In the genomic region with DNA sequence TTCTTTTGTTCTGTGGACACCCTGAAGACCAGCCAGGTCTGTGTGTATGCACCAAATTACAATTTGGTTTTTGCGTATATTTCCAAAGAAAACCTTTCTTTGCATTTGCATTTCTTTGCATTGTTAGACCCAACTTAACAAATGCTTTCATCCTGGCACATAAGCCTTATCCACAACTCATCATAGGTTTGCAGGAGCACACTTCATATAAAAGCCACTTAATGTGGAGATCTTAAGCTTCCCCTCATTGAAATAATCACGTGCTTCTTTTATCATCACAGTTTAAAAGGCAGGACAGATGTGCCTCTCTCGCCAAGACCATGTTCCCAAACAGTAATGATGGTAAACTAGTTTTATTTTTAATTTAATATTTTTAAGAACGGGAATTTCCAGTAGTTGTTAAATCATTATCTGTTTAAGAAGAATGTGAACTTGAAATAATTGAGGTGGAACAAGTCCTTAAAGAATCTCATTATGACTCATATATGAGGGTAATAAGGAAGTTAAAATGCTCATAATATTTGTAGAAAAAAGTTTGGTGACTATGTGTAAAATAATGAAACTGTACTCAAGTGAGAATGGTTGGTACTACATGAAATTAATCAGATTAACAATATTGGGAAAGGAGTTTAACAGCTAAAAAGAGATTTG, we compare ENCODE assay signal across 1 cellular context.
TF ChIP-seq lines count a peak whose summit lies in the region.

No MANE protein-coding gene starts in this region.

TF ChIP-seq in GM12878, 131 proteins besides CTCF, POLR2A, EP300 and RAD21 (continued from another document):
- TF ChIP-seq, protein P1, sequence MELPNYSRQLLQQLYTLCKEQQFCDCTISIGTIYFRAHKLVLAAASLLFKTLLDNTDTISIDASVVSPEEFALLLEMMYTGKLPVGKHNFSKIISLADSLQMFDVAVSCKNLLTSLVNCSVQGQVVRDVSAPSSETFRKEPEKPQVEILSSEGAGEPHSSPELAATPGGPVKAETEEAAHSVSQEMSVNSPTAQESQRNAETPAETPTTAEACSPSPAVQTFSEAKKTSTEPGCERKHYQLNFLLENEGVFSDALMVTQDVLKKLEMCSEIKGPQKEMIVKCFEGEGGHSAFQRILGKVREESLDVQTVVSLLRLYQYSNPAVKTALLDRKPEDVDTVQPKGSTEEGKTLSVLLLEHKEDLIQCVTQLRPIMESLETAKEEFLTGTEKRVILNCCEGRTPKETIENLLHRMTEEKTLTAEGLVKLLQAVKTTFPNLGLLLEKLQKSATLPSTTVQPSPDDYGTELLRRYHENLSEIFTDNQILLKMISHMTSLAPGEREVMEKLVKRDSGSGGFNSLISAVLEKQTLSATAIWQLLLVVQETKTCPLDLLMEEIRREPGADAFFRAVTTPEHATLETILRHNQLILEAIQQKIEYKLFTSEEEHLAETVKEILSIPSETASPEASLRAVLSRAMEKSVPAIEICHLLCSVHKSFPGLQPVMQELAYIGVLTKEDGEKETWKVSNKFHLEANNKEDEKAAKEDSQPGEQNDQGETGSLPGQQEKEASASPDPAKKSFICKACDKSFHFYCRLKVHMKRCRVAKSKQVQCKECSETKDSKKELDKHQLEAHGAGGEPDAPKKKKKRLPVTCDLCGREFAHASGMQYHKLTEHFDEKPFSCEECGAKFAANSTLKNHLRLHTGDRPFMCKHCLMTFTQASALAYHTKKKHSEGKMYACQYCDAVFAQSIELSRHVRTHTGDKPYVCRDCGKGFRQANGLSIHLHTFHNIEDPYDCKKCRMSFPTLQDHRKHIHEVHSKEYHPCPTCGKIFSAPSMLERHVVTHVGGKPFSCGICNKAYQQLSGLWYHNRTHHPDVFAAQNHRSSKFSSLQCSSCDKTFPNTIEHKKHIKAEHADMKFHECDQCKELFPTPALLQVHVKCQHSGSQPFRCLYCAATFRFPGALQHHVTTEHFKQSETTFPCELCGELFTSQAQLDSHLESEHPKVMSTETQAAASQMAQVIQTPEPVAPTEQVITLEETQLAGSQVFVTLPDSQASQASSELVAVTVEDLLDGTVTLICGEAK (IDR thresholded peaks at IDR 0.05; ENCODE audit: borderline replicate concordance): no peak
- no peak for TF ChIP-seq HDGF (IDR thresholded peaks at IDR 0.05)
- no peak for TF ChIP-seq ZNF274 (IDR thresholded peaks at IDR 0.05; ENCODE audit: insufficient read depth, insufficient read length)
- TF ChIP-seq, protein P2, sequence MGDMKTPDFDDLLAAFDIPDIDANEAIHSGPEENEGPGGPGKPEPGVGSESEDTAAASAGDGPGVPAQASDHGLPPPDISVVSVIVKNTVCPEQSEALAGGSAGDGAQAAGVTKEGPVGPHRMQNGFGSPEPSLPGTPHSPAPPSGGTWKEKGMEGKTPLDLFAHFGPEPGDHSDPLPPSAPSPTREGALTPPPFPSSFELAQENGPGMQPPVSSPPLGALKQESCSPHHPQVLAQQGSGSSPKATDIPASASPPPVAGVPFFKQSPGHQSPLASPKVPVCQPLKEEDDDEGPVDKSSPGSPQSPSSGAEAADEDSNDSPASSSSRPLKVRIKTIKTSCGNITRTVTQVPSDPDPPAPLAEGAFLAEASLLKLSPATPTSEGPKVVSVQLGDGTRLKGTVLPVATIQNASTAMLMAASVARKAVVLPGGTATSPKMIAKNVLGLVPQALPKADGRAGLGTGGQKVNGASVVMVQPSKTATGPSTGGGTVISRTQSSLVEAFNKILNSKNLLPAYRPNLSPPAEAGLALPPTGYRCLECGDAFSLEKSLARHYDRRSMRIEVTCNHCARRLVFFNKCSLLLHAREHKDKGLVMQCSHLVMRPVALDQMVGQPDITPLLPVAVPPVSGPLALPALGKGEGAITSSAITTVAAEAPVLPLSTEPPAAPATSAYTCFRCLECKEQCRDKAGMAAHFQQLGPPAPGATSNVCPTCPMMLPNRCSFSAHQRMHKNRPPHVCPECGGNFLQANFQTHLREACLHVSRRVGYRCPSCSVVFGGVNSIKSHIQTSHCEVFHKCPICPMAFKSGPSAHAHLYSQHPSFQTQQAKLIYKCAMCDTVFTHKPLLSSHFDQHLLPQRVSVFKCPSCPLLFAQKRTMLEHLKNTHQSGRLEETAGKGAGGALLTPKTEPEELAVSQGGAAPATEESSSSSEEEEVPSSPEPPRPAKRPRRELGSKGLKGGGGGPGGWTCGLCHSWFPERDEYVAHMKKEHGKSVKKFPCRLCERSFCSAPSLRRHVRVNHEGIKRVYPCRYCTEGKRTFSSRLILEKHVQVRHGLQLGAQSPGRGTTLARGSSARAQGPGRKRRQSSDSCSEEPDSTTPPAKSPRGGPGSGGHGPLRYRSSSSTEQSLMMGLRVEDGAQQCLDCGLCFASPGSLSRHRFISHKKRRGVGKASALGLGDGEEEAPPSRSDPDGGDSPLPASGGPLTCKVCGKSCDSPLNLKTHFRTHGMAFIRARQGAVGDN (IDR thresholded peaks at IDR 0.05): no peak
- peak; percentile 57; the same call in 1 of the 2 replicates for TF ChIP-seq BMI1 (IDR thresholded peaks at IDR 0.05; ENCODE audit: borderline replicate concordance)
- TF ChIP-seq POLR2AphosphoS5 (IDR thresholded peaks at IDR 0.05; ENCODE audit: low read length): no peak
- no peak for TF ChIP-seq MEF2B (IDR thresholded peaks at IDR 0.05; ENCODE audit: partially characterized antibody, poor library complexity, severe bottlenecking)
- no peak for TF ChIP-seq CHD4 (IDR thresholded peaks at IDR 0.05)
- TF ChIP-seq, protein P3, sequence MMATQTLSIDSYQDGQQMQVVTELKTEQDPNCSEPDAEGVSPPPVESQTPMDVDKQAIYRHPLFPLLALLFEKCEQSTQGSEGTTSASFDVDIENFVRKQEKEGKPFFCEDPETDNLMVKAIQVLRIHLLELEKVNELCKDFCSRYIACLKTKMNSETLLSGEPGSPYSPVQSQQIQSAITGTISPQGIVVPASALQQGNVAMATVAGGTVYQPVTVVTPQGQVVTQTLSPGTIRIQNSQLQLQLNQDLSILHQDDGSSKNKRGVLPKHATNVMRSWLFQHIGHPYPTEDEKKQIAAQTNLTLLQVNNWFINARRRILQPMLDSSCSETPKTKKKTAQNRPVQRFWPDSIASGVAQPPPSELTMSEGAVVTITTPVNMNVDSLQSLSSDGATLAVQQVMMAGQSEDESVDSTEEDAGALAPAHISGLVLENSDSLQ (IDR thresholded peaks at IDR 0.05): no peak
- TF ChIP-seq RAD51 (IDR thresholded peaks at IDR 0.05): no peak
- no peak; the same call in 1 of the 2 replicates for TF ChIP-seq ZNF217 (IDR thresholded peaks at IDR 0.05)
- TF ChIP-seq, protein P4, sequence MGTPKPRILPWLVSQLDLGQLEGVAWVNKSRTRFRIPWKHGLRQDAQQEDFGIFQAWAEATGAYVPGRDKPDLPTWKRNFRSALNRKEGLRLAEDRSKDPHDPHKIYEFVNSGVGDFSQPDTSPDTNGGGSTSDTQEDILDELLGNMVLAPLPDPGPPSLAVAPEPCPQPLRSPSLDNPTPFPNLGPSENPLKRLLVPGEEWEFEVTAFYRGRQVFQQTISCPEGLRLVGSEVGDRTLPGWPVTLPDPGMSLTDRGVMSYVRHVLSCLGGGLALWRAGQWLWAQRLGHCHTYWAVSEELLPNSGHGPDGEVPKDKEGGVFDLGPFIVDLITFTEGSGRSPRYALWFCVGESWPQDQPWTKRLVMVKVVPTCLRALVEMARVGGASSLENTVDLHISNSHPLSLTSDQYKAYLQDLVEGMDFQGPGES (IDR thresholded peaks at IDR 0.05): no peak
- no peak for TF ChIP-seq ASH2L (IDR thresholded peaks at IDR 0.05; ENCODE audit: borderline replicate concordance, low read depth)
- TF ChIP-seq SRF (IDR thresholded peaks at IDR 0.05; ENCODE audit: low read depth in 2 of 2, low read length in 2 of 2): no peak
- peak; percentile 77 to 78 for TF ChIP-seq IKZF2 (IDR thresholded peaks at IDR 0.05)
